In genomic region chr9:87107072-87107471, GRCh38 we compare ENCODE assay signal across 14 cellular contexts.
DNase-seq lines count a peak whose midpoint lies in the region; ATAC-seq, FAIRE-seq and TF ChIP-seq lines count a peak whose summit lies in the region.
"Had no signal": no experiment of that assay in that cellular context is flagged by ENCODE, and none has a peak within 500 bp of the region (broad histone marks: within the 10 kb centered on the region; RNA-seq: fewer than 3 reads in every experiment).

No MANE protein-coding gene starts in this region.

- H3K36me3 Mint-ChIP-seq in nephron (ENCODE audit: low read depth) = no peaks in the 10 kb centered on the region
- H3K36me3 Mint-ChIP-seq in natural killer cell = no peaks in the 10 kb centered on the region

- H3K9me3 Mint-ChIP-seq in nephron (peaks cover 2% of the 10 kb centered on the region), natural killer cell (peaks cover 0 to 3% of the 10 kb centered on the region in 2 donors)

- no TSS peak for BruUV-seq in endothelial cell of umbilical vein (replicated peaks; lab: Mats Ljungman, UMichigan)

- H4K20me1 ChIP-seq in endothelial cell of umbilical vein (replicated peaks; ENCODE audit: control insufficient read depth, extremely low read depth, insufficient read depth, low read length) = no peaks in the 10 kb centered on the region

- dilution Hi-C loops in endothelial cell of umbilical vein (cut with MboI; ENCODE audit: extremely low pct_ligation_motif_present, low sequenced_read_pairs) = no loop called here

- H3K4me2 ChIP-seq in endothelial cell of umbilical vein (ENCODE audit: insufficient read depth, low read length) = no peak overlapping the region

- H3K27me3 ChIP-seq in GM06990 (replicated peaks; ENCODE audit: control insufficient read depth, insufficient read depth, low read length) (no peaks in the 10 kb centered on the region), endothelial cell of umbilical vein (ENCODE audit: control insufficient read depth in 2 of 2, insufficient read depth in 2 of 2, low read length in 2 of 2) (no peaks in the 10 kb centered on the region)

- DNase-seq in GM06990 (ENCODE audit: extremely low read depth, insufficient read length) (no peak), NAMALWA (ENCODE audit: low spot score) (peak; percentile 1), endothelial cell of umbilical vein (ENCODE audit: low read depth, low spot score) (peak; percentile 5), natural killer cell (no peak)
- no peak for DNase-seq in stimulated activated CD4-positive, alpha-beta T cell treated with anti-CD3 and anti-CD28 coated beads, Interleukin-12 subunit alpha, Interleukin-12 subunit beta, amount 100 ng/mL, for 4 hours
- DNase-seq: activated CD4-positive, alpha-beta T cell treated with anti-CD3 and anti-CD28 coated beads, Interleukin-2, amount 50 U/mL, for 1 hour; DMS53; glutamatergic neuron; NCI-H2171 treated with DMSO at 0.1 percent for 48 hours; SHP77 treated with DMSO at 0.1 percent for 48 hours had no signal

- TF ChIP-seq CTCF in GM06990 (IDR thresholded peaks at IDR 0.05; ENCODE audit: insufficient read depth, low read length, poor library complexity, severe bottlenecking) (peak; percentile 42), endothelial cell of umbilical vein (IDR thresholded peaks at IDR 0.05; ENCODE audit: extremely low read depth in 1 of 2, insufficient read depth in 1 of 2, low read depth in 1 of 2, low read length in 2 of 2) (no peak), nephron (IDR thresholded peaks at IDR 0.05; ENCODE audit: unreplicated experiment in 3 of 3) (no peak), natural killer cell (IDR thresholded peaks at IDR 0.05) (no peak)

- no peaks in the 10 kb centered on the region for H3K4me1 ChIP-seq in endothelial cell of umbilical vein (ENCODE audit: control insufficient read depth, extremely low read depth, insufficient read depth, low read length)

- no peak overlapping the region for H3K4me3 ChIP-seq in GM06990 (replicated peaks; ENCODE audit: low read depth, low read length)
- H3K4me3 ChIP-seq in endothelial cell of umbilical vein (replicated peaks in 1 of 3; ENCODE audit: insufficient read depth in 1 of 3, low read depth in 1 of 3, low read length in 3 of 3) = no peak overlapping the region
- H3K4me3 ChIP-seq: skin epidermis had no signal

- intact Hi-C loops in endothelial cell of umbilical vein (cut with micrococcal nuclease) (loop anchor here (1.0 kb wide), 1 partner anchor 217 kb away; no protein-coding TSS in a partner anchor), natural killer cell (cut with micrococcal nuclease) (loop anchor here (2.0 kb wide), 1 partner anchor 218 kb away; no protein-coding TSS in a partner anchor)

- H3K36me3 ChIP-seq in GM06990 (ENCODE audit: control insufficient read depth, insufficient read depth, low read length) = no peaks in the 10 kb centered on the region
- H3K36me3 ChIP-seq in endothelial cell of umbilical vein (ENCODE audit: control insufficient read depth in 2 of 2, extremely low read depth in 1 of 2, insufficient read depth in 2 of 2, low read length in 2 of 2) = no peaks in the 10 kb centered on the region

- CTCF ChIA-PET in endothelial cell of umbilical vein (lab: Charles Lee) = no interaction called here

- H3K9me1 ChIP-seq in endothelial cell of umbilical vein (replicated peaks; ENCODE audit: control insufficient read depth, extremely low read depth, insufficient read depth, low read length) = no peaks in the 10 kb centered on the region

- no peak for TF ChIP-seq POLR2A in endothelial cell of umbilical vein (IDR thresholded peaks at IDR 0.05; ENCODE audit: low read depth, low read length)

- no peaks in the 10 kb centered on the region for H3K79me2 ChIP-seq in endothelial cell of umbilical vein (ENCODE audit: control insufficient read depth, insufficient read depth, low read length)

- no peak overlapping the region for H2AFZ ChIP-seq in endothelial cell of umbilical vein (ENCODE audit: low read depth, low read length)

- H3K9me3 ChIP-seq in endothelial cell of umbilical vein (replicated peaks; ENCODE audit: control insufficient read depth, insufficient read depth, low read length) = no peaks in the 10 kb centered on the region

- H3K9ac ChIP-seq in endothelial cell of umbilical vein (replicated peaks; ENCODE audit: extremely low read depth, insufficient read depth, low read length) = no peak overlapping the region

- H3K4me1 Mint-ChIP-seq in nephron = peaks cover 59% of the 10 kb centered on the region
- H3K4me1 Mint-ChIP-seq in natural killer cell = no peaks in the 10 kb centered on the region

- H3K27ac Mint-ChIP-seq in nephron = peak overlapping the region in 2 of 3 experiments; percentile 58 to 89
- no peak overlapping the region for H3K27ac Mint-ChIP-seq in natural killer cell

- no peaks in the 10 kb centered on the region for H3K27me3 Mint-ChIP-seq in nephron (ENCODE audit: low read depth)
- H3K27me3 Mint-ChIP-seq in natural killer cell (ENCODE audit: low read depth in 2 of 2) = peaks cover 9 to 18% of the 10 kb centered on the region in 2 donors

- no peak overlapping the region for H3K27ac ChIP-seq in endothelial cell of umbilical vein (ENCODE audit: insufficient read depth, low read depth, low read length)
- H3K27ac ChIP-seq: skin epidermis had no signal

- POLR2A ChIA-PET in endothelial cell of umbilical vein (lab: Charles Lee) = no interaction called here

- no peak for ATAC-seq in HG03520 (IDR thresholded peaks at IDR 0.05; ENCODE audit: unreplicated experiment)
- no peak for ATAC-seq in GM19397 (IDR thresholded peaks at IDR 0.05; ENCODE audit: unreplicated experiment)
- no peak for ATAC-seq in natural killer cell

- FAIRE-seq in endothelial cell of umbilical vein (lab: Jason Lieb, UNC) = no peak

- H3K4me3 Mint-ChIP-seq in nephron (no peak overlapping the region), natural killer cell (no peak overlapping the region)

TF ChIP-seq in endothelial cell of umbilical vein, 7 proteins besides CTCF, POLR2A, EP300 and RAD21:
- TF ChIP-seq POLR2AphosphoS5 (IDR thresholded peaks at IDR 0.05; ENCODE audit: insufficient read depth, low read depth, low read length) (no peak), JUN (IDR thresholded peaks at IDR 0.05; ENCODE audit: borderline replicate concordance, insufficient read depth, insufficient read length, low read depth) (no peak), MYC (IDR thresholded peaks at IDR 0.05; ENCODE audit: low read depth, low read length) (no peak), EZH2 (IDR thresholded peaks at IDR 0.05; ENCODE audit: borderline replicate concordance, low read depth, low read length, severe bottlenecking) (no peak), MAX (IDR thresholded peaks at IDR 0.05; ENCODE audit: insufficient read depth, insufficient read length) (no peak), GATA2 (IDR thresholded peaks at IDR 0.05; ENCODE audit: insufficient read depth, insufficient read length, low read depth, low read length) (no peak), FOS (IDR thresholded peaks at IDR 0.05; ENCODE audit: borderline replicate concordance, insufficient read depth, low read length) (no peak)

Comparison
In these comparisons a context has a peak if more than half of its experiments do, and no peak if none do; other contexts are left out.
1. DNase-seq: peak in NAMALWA (single experiment) and endothelial cell of umbilical vein (single experiment); none in GM06990 (single experiment), stimulated activated CD4-positive, alpha-beta T cell treated with anti-CD3 and anti-CD28 coated beads, Interleukin-12 subunit alpha, Interleukin-12 subunit beta, amount 100 ng/mL, for 4 hours (single experiment) and natural killer cell (single experiment).
2. H3K27ac Mint-ChIP-seq: peak in nephron (2 of 3); none in natural killer cell (0 of 2).